8 cellular contexts compared by ENCODE assay signal in the genomic region with DNA sequence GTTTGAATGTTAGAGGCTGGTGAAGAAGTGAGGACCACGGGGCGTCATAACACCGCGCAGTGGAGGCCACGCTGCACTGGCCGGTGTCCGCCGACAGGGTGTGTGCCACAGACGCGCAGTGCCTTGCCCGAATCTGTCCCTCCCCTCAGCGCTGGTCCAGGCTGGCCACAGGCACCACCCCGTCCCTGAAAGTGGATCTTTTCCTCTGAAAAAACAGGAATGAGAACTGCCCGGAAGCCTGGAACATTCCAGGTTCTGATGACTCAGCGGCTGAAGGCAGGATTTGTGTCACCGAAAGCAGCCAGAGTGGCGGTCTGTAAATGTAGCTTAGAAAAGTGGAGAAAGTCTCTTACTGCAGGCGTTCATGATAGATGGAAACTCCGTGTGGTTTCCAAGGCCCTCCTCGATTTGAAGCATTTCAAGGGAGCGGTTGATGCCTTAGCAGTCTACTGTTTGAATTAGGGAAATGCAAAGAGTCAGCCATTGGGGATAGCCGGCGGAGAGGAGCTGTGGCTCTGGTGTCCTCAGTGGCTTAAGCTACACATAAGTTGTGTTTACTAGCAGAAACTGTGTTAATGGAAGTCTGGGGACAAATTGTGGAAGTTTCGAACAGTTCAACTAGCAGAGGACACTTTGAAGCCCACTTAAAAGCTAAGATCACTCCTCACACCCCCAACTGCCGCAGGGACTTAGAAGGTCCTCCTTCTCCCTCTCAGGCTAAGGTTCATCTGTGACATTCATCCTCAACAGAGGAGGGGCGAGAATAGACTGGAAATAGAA.
DNase-seq lines count a peak whose midpoint lies in the region; ATAC-seq, FAIRE-seq and TF ChIP-seq lines count a peak whose summit lies in the region.

No MANE protein-coding gene starts in this region.

- H3K27ac ChIP-seq in SK-N-MC (peak overlapping the region; percentile 95), cardiac muscle cell (peak overlapping the region; percentile 90), pancreas (peak overlapping the region; percentile 88 to 99 (median 94)), transverse colon (peak overlapping the region; percentile 90 to 94 (median 92))

- H3K36me3 ChIP-seq in SK-N-MC (ENCODE audit: insufficient read depth, low read length) (no peaks in the 10 kb centered on the region), cardiac muscle cell (no peaks in the 10 kb centered on the region), pancreas (no peaks in the 10 kb centered on the region), transverse colon (no peaks in the 10 kb centered on the region)

- in situ Hi-C loops in KBM-7 (cut with MboI; ENCODE audit: low pct_unique_long_range_greater_than_20kb, low sequenced_read_pairs): no loop called here
- in situ Hi-C loops in transverse colon (cut with MboI; ENCODE audit: low pct_ligation_motif_present in 1 of 4, low pct_unique_long_range_greater_than_20kb in 1 of 4, low sequenced_read_pairs in 3 of 4): no loop called here

- ATAC-seq in GM21723 (IDR thresholded peaks at IDR 0.05; ENCODE audit: unreplicated experiment) (peak; percentile 91), pancreas (peak; percentile 87 to 93 (median 88))
- peak; percentile 84 to 87 for ATAC-seq in activated naive CD4-positive, alpha-beta T cell treated with anti-CD3 and anti-CD28 coated beads, Interleukin-2, amount 50 U/mL, for 72 hours

- TF ChIP-seq CTCF in cardiac muscle cell (IDR thresholded peaks at IDR 0.05; ENCODE audit: low read depth, low read length): peak; percentile 75
- peak; percentile 68 to 83 (median 70) for TF ChIP-seq CTCF in pancreas (IDR thresholded peaks at IDR 0.05)
- peak; percentile 76 to 97 (median 87) for TF ChIP-seq CTCF in transverse colon (IDR thresholded peaks at IDR 0.05)

- peak overlapping the region; percentile 86 for H3K9ac ChIP-seq in SK-N-MC (ENCODE audit: insufficient read length)

- FAIRE-seq in pancreas (lab: Jason Lieb, UNC): no peak

- H3K9me3 ChIP-seq in SK-N-MC (ENCODE audit: low read depth, low read length): no peaks in the 10 kb centered on the region
- no peaks in the 10 kb centered on the region for H3K9me3 ChIP-seq in cardiac muscle cell (ENCODE audit: low read depth)
- no peaks in the 10 kb centered on the region for H3K9me3 ChIP-seq in pancreas
- H3K9me3 ChIP-seq in transverse colon: no peaks in the 10 kb centered on the region

- H3K27ac Mint-ChIP-seq in activated naive CD4-positive, alpha-beta T cell treated with anti-CD3 and anti-CD28 coated beads, Interleukin-2, amount 50 U/mL, for 72 hours: no peak overlapping the region

- WGBS in pancreas, 2 donors: 9 to 11% methylated on average over 26 of the region's 26 CpGs
- 8 to 16% methylated on average over 6 to 26 of the region's 26 CpGs for WGBS in transverse colon (ENCODE audit: low coverage in 1 of 2), 2 donors

- TF ChIP-seq EP300 in transverse colon (IDR thresholded peaks at IDR 0.05; ENCODE audit: low read depth): no peak

- H3K4me1 ChIP-seq in cardiac muscle cell (ENCODE audit: low read depth) (no peaks in the 10 kb centered on the region), pancreas (peaks cover 0 to 16% (median 13%) of the 10 kb centered on the region in 3 donors), transverse colon (peaks cover 18 to 35% (median 25%) of the 10 kb centered on the region in 4 donors)

- peak; percentile 99 for DNase-seq in EH (ENCODE audit: low read depth)
- DNase-seq in KBM-7: peak; percentile 96
- DNase-seq in SK-N-MC (ENCODE audit: low read depth, low spot score): no peak
- DNase-seq in activated naive CD4-positive, alpha-beta T cell treated with anti-CD3 and anti-CD28 coated beads, Interleukin-2, amount 50 U/mL, for 72 hours (ENCODE audit: low spot score in 2 of 2): peak; percentile 78 to 83
- peak; percentile 89 to 98 for DNase-seq in cardiac muscle cell (ENCODE audit: low read depth in 1 of 2, low spot score in 1 of 2)
- peak; percentile 86 to 95 (median 91) for DNase-seq in pancreas
- peak; percentile 91 for DNase-seq in transverse colon

- no peaks in the 10 kb centered on the region for H3K36me3 Mint-ChIP-seq in activated naive CD4-positive, alpha-beta T cell treated with anti-CD3 and anti-CD28 coated beads, Interleukin-2, amount 50 U/mL, for 72 hours

- TF ChIP-seq POLR2A in transverse colon (IDR thresholded peaks at IDR 0.05): peak; percentile 60

- H3K4me3 ChIP-seq in SK-N-MC: peak overlapping the region; percentile 92
- peak overlapping the region; percentile 41 for H3K4me3 ChIP-seq in cardiac muscle cell
- H3K4me3 ChIP-seq in pancreas: peak overlapping the region; percentile 14 to 45 (median 32)
- H3K4me3 ChIP-seq in transverse colon: peak overlapping the region; percentile 17 to 56 (median 36)

- H3K27me3 ChIP-seq in cardiac muscle cell (no peaks in the 10 kb centered on the region), pancreas (no peaks in the 10 kb centered on the region), transverse colon (no peaks in the 10 kb centered on the region)

- H3K9me3 Mint-ChIP-seq in activated naive CD4-positive, alpha-beta T cell treated with anti-CD3 and anti-CD28 coated beads, Interleukin-2, amount 50 U/mL, for 72 hours: no peaks in the 10 kb centered on the region

- intact Hi-C loops in pancreas (cut with DNase I): no loop called here
- intact Hi-C loops in transverse colon (cut with DNase I; ENCODE audit: low total_unique reads): no loop called here

Comparison
In these comparisons a context has a peak if more than half of its experiments do, and no peak if none do; other contexts are left out.
1. H3K4me3 ChIP-seq: peak in every context shown above with its lines; median percentile 92 in SK-N-MC; 41 in cardiac muscle cell; 36 in transverse colon; 32 in pancreas.